8 cellular contexts compared by ENCODE assay signal in the genomic region with DNA sequence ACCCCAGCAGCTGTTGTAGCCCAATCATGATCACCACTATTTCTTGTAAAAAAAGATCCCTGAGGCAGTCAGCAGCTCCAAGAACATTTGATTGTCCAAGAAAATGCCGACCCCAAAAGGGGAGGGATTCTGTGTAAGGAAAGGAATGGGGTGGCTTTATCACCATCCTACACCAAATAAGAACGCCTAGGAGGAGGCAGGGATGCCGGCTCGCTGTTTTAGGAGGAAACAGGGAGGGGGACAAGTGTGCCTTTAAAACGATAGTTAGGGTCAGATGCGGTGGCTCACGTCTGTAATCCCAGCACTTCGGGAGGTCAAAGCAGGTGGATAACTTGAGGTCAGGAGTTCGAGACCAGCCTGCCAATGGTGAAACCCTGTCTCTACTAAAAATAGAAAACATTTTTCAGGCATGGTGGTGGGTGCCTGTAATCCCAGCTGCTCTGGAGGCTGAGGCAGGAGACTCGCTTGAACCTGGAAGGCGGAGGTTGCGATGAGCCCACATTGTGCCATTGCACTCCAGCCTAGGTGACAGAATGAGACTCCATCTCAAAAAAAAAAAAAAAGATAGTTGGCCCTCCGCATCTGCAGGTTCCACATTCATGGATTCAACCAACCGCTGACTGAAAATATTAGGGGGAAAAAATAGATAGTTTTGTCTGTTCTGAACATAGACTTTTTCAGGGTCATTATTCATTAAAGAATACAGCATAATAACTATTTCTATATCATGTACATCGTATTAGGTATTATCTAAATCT.
DNase-seq lines count a peak whose midpoint lies in the region; ATAC-seq and TF ChIP-seq lines count a peak whose summit lies in the region.

No MANE protein-coding gene starts in this region.

- peaks cover 11% of the 10 kb centered on the region for H3K36me3 Mint-ChIP-seq in MCF 10A (ENCODE audit: insufficient read depth, unreplicated experiment)
- H3K36me3 Mint-ChIP-seq in activated naive CD8-positive, alpha-beta T cell = no peaks in the 10 kb centered on the region

- no peak overlapping the region for H3K27ac Mint-ChIP-seq in MCF 10A (ENCODE audit: low read depth, unreplicated experiment)
- H3K27ac Mint-ChIP-seq in activated naive CD8-positive, alpha-beta T cell = peak overlapping the region; percentile 59

- POLR2A ChIA-PET in MCF 10A (lab: Yijun Ruan, JAX) = interaction anchor here (0.6 kb wide), 1 partner anchor 31 kb away, joined by 3 read pairs; no protein-coding TSS in a partner anchor

- WGBS in transverse colon (ENCODE audit: low coverage in 1 of 2), 2 donors = 45 to 92% methylated on average over 6 to 15 of the region's 15 CpGs

- DNase-seq in breast epithelium (ENCODE audit: low spot score in 2 of 2) (no peak), MCF 10A (ENCODE audit: unreplicated experiment) (no peak), medulla oblongata (ENCODE audit: extremely low spot score) (peak; percentile 28), transverse colon (no peak), islet precursor cell (no peak)

- TF ChIP-seq CTCF in breast epithelium (IDR thresholded peaks at IDR 0.05) = no peak
- TF ChIP-seq CTCF in MCF 10A (IDR thresholded peaks at IDR 0.05; ENCODE audit: unreplicated experiment) = no peak
- TF ChIP-seq CTCF in transverse colon (IDR thresholded peaks at IDR 0.05) = no peak

- H3K4me3 ChIP-seq in breast epithelium (peak overlapping the region; percentile 44 to 63 (median 52)), transverse colon (peak overlapping the region in 3 of 4 donors; percentile 44 to 62 (median 50))

- no peaks in the 10 kb centered on the region for H3K9me3 ChIP-seq in breast epithelium
- no peaks in the 10 kb centered on the region for H3K9me3 ChIP-seq in transverse colon

- H3K36me3 ChIP-seq in breast epithelium = no peaks in the 10 kb centered on the region
- H3K36me3 ChIP-seq in transverse colon = no peaks in the 10 kb centered on the region

- H3K27me3 Mint-ChIP-seq in MCF 10A (ENCODE audit: insufficient read depth, unreplicated experiment) = no peaks in the 10 kb centered on the region
- no peaks in the 10 kb centered on the region for H3K27me3 Mint-ChIP-seq in activated naive CD8-positive, alpha-beta T cell

- CTCF ChIA-PET in MCF 10A (lab: Yijun Ruan, JAX) = interaction anchor here (0.6 to 4.8 kb wide), 8 partner anchors 23 to 707 kb away, joined by 3 to 47 read pairs (median 4); no protein-coding TSS in a partner anchor

- H3K4me1 ChIP-seq in breast epithelium (no peaks in the 10 kb centered on the region), transverse colon (peaks cover 3 to 23% (median 15%) of the 10 kb centered on the region in 4 donors)

- intact Hi-C loops in breast epithelium (cut with DNase I; ENCODE audit: low total_unique reads) (no loop called here), MCF 10A (cut with micrococcal nuclease) (loop anchor here (5.0 kb wide), 2 partner anchors 192 to 677 kb away; no protein-coding TSS in a partner anchor), transverse colon (cut with DNase I; ENCODE audit: low total_unique reads) (loop anchor here (5.0 kb wide), 1 partner anchor 462 kb away; no protein-coding TSS in a partner anchor)

- TF ChIP-seq EP300 in transverse colon (IDR thresholded peaks at IDR 0.05; ENCODE audit: low read depth) = no peak

- H3K27me3 ChIP-seq in breast epithelium (no peaks in the 10 kb centered on the region), transverse colon (no peaks in the 10 kb centered on the region)

- H3K27ac ChIP-seq in breast epithelium (peak overlapping the region; percentile 50 to 56), transverse colon (peak overlapping the region; percentile 66 to 76 (median 72))

- no TSS peak for BruUV-seq in MCF 10A (replicated peaks; lab: Mats Ljungman, UMichigan)

- H3K9me3 Mint-ChIP-seq in MCF 10A (ENCODE audit: unreplicated experiment) = no peaks in the 10 kb centered on the region
- H3K9me3 Mint-ChIP-seq in activated naive CD8-positive, alpha-beta T cell (ENCODE audit: low read depth) = no peaks in the 10 kb centered on the region

- in situ Hi-C loops in transverse colon (cut with MboI; ENCODE audit: low pct_ligation_motif_present in 1 of 4, low pct_unique_long_range_greater_than_20kb in 1 of 4, low sequenced_read_pairs in 3 of 4) = loop anchor here (5.0 to 25.0 kb wide), 8 partner anchors 80 to 702 kb away; a partner anchor contains a TSS

- no peak overlapping the region for H3K4me3 Mint-ChIP-seq in MCF 10A (ENCODE audit: unreplicated experiment)
- H3K4me3 Mint-ChIP-seq in activated naive CD8-positive, alpha-beta T cell = peak overlapping the region; percentile 5

- TF ChIP-seq POLR2A in breast epithelium (IDR thresholded peaks at IDR 0.05) (no peak), transverse colon (IDR thresholded peaks at IDR 0.05) (no peak)

- ATAC-seq in GM18907 (IDR thresholded peaks at IDR 0.05; ENCODE audit: unreplicated experiment) (no peak), HG02610 (IDR thresholded peaks at IDR 0.05; ENCODE audit: unreplicated experiment) (no peak)

- H3K4me1 Mint-ChIP-seq in MCF 10A (ENCODE audit: insufficient read depth, unreplicated experiment) = peaks cover 11% of the 10 kb centered on the region
- H3K4me1 Mint-ChIP-seq in activated naive CD8-positive, alpha-beta T cell (ENCODE audit: low read depth) = peaks cover 24% of the 10 kb centered on the region
